In the genomic region with DNA sequence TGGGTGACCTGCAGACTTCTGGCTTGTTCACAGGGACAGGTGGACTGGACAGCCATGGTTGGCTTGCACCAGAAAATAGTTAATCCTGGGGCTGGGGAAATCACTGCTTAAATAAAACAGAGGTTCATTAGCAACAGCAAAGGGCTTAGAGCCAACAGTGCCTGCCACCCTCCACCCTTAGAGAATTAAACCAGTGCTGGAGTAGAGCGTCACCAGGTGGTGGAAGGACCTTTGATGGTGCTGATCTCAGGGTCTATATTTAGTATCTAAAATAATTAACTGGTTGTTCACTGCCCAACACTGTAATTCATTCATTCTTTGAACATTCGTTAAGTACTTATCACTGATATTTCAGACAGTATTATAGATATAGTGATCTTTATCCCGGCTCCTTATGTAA, we compare ENCODE assay signal across 34 cellular contexts. TPM values are rescaled to one million over a fixed set of nuclear protein-coding genes. Genes with fewer than 3 reads are reported as not detected.
DNase-seq lines count a peak whose midpoint lies in the region; ATAC-seq, FAIRE-seq and TF ChIP-seq lines count a peak whose summit lies in the region.
"Had no signal": no experiment of that assay in that cellular context is flagged by ENCODE, and none has a peak within 500 bp of the region (broad histone marks: within the 10 kb centered on the region; RNA-seq: fewer than 3 reads in every experiment).

No MANE protein-coding gene starts in this region.

- H3K27me3 Mint-ChIP-seq in activated CD8-positive, alpha-beta T cell treated with anti-CD3 and anti-CD28 coated beads for 36 hours, result no peaks in the 10 kb centered on the region
- peaks cover 30% of the 10 kb centered on the region for H3K27me3 Mint-ChIP-seq in activated CD8-positive, alpha-beta T cell treated with anti-CD3 and anti-CD28 coated beads, Interleukin-2, amount 10 ng/mL, durations not matched to agents 7 days and 5 days (ENCODE audit: low read depth)
- H3K27me3 Mint-ChIP-seq: activated naive CD8-positive, alpha-beta T cell treated with anti-CD3 and anti-CD28 coated beads, Interleukin-2, amount 50 U/mL, for 24 hours; activated T-cell treated with anti-CD3 and anti-CD28 coated beads, Interleukin-2, amount 50 U/mL, for 24 hours had no signal

- BruUV-seq in K562 (replicated peaks; lab: Mats Ljungman, UMichigan), result no TSS peak

- peaks cover 5% of the 10 kb centered on the region; the same call in 1 of the 2 replicates for H4K20me1 ChIP-seq in K562 (replicated peaks; ENCODE audit: control insufficient read depth, insufficient read depth, low read length)

- H3K9me1 ChIP-seq in K562 (ENCODE audit: control insufficient read depth, insufficient read depth, low read length), result no peaks in the 10 kb centered on the region

- FAIRE-seq in K562 (lab: Jason Lieb, UNC), result no peak
- FAIRE-seq: astrocyte, GM12892, H54 had no signal

- POLR2A ChIA-PET in activated CD8-positive, alpha-beta T cell treated with anti-CD3 and anti-CD28 coated beads for 36 hours (lab: Charles Lee), result no interaction called here
- POLR2A ChIA-PET in activated CD8-positive, alpha-beta T cell treated with anti-CD3 and anti-CD28 coated beads, Interleukin-2, amount 10 ng/mL, durations not matched to agents 7 days and 5 days (lab: Charles Lee), result no interaction called here
- POLR2A ChIA-PET in K562 (lab: Yijun Ruan, JAX), result interaction anchor here (0.8 kb wide), 1 partner anchor 274 kb away, joined by 3 read pairs; the partner anchor contains the start of gene NDUFV3

- H3K9ac ChIP-seq in K562 (ENCODE audit: insufficient read depth in 1 of 2, low read depth in 2 of 2, low read length in 2 of 2), result no peak overlapping the region

- H3K36me3 ChIP-seq in K562 (ENCODE audit: control insufficient read depth, insufficient read depth, low read length), result no peaks in the 10 kb centered on the region
- H3K36me3 ChIP-seq: esophagus muscularis mucosa, heart right ventricle, SJCRH30, stomach, thyroid gland, vagina had no signal

- H3K9me3 ChIP-seq in K562 (replicated peaks; ENCODE audit: control insufficient read depth, insufficient read depth, low read depth, low read length), result no peaks in the 10 kb centered on the region
- H3K9me3 ChIP-seq: esophagus muscularis mucosa, heart right ventricle, SJCRH30, stomach, thyroid gland, vagina had no signal

- no peak overlapping the region for H3K4me3 ChIP-seq in K562
- H3K4me3 ChIP-seq: esophagus muscularis mucosa, heart right ventricle, SJCRH30, stomach, thyroid gland, vagina had no signal

- no peaks in the 10 kb centered on the region for H3K36me3 Mint-ChIP-seq in activated CD8-positive, alpha-beta T cell treated with anti-CD3 and anti-CD28 coated beads for 36 hours (ENCODE audit: low read depth)
- no peaks in the 10 kb centered on the region for H3K36me3 Mint-ChIP-seq in activated CD8-positive, alpha-beta T cell treated with anti-CD3 and anti-CD28 coated beads, Interleukin-2, amount 10 ng/mL, durations not matched to agents 7 days and 5 days (ENCODE audit: low read depth)
- H3K36me3 Mint-ChIP-seq: CD4-positive, alpha-beta memory T cell; mesothelial cell of epicardium had no signal

- peak in 1 of 2 experiments; percentile 44; a peak in 2 of 4 replicates for TF ChIP-seq RAD21 in K562 (CRISPR knock-in tag; conservative IDR thresholded peaks at IDR 0.05 in 1 of 2, IDR thresholded peaks at IDR 0.05 in 1 of 2)

- H3K79me2 ChIP-seq in K562 (ENCODE audit: control insufficient read depth, insufficient read depth, low read length), result no peaks in the 10 kb centered on the region

- no peak overlapping the region for H3K4me2 ChIP-seq in K562 (ENCODE audit: insufficient read depth, low read length)

- in situ Hi-C loops in K562 (cut with MboI), result no loop called here

- ATAC-seq in activated CD8-positive, alpha-beta T cell treated with anti-CD3 and anti-CD28 coated beads for 36 hours, result no peak
- no peak for ATAC-seq in activated CD8-positive, alpha-beta T cell treated with anti-CD3 and anti-CD28 coated beads, Interleukin-2, amount 10 ng/mL, durations not matched to agents 7 days and 5 days
- ATAC-seq in K562 (no peak), sciatic nerve (no peak), HG03520 (IDR thresholded peaks at IDR 0.05; ENCODE audit: unreplicated experiment) (no peak), HG02759 (IDR thresholded peaks at IDR 0.05; ENCODE audit: unreplicated experiment) (no peak)
- ATAC-seq: activated naive CD8-positive, alpha-beta T cell treated with anti-CD3 and anti-CD28 coated beads, Interleukin-2, amount 50 U/mL, for 24 hours; heart right ventricle; right cardiac atrium had no signal

- CTCF ChIA-PET in activated CD8-positive, alpha-beta T cell treated with anti-CD3 and anti-CD28 coated beads for 36 hours (lab: Charles Lee), result interaction anchor here (1.6 kb wide), 1 partner anchor 15 kb away, joined by 3 read pairs; no protein-coding TSS in a partner anchor
- CTCF ChIA-PET in activated CD8-positive, alpha-beta T cell treated with anti-CD3 and anti-CD28 coated beads, Interleukin-2, amount 10 ng/mL, durations not matched to agents 7 days and 5 days (lab: Charles Lee), result interaction anchor here (0.6 kb wide), 1 partner anchor 213 kb away, joined by 3 read pairs; no protein-coding TSS in a partner anchor
- CTCF ChIA-PET in K562 (lab: Yijun Ruan, JAX; ENCODE audit: low intra/inter-chr PET ratio), result no interaction called here

- DNase-seq in activated CD8-positive, alpha-beta T cell treated with anti-CD3 and anti-CD28 coated beads for 36 hours, result peak; percentile 11
- DNase-seq in activated CD8-positive, alpha-beta T cell treated with anti-CD3 and anti-CD28 coated beads, Interleukin-2, amount 10 ng/mL, durations not matched to agents 7 days and 5 days, result no peak
- peak; percentile 21 for DNase-seq in NCI-H1694 (lab: John Stamatoyannopoulos, UW)
- peak in 1 of 4 experiments; percentile 18 for DNase-seq in K562 (ENCODE audit: extremely low read depth in 1 of 4, low spot score in 3 of 4)
- peak; percentile 25 for DNase-seq in sciatic nerve (ENCODE audit: low spot score)
- no peak for DNase-seq in NCI-H2029 treated with DMSO at 0.1 percent for 48 hours (lab: John Stamatoyannopoulos, UW)
- DNase-seq: activated CD4-positive, alpha-beta T cell treated with anti-CD3 and anti-CD28 coated beads, Interleukin-2, amount 10 ng/mL, durations not matched to agents 7 days and 5 days; activated effector memory CD4-positive, alpha-beta T cell treated with anti-CD3 and anti-CD28 coated beads, Interleukin-2, amount 50 U/mL, for 16 hours; activated naive CD8-positive, alpha-beta T cell treated with anti-CD3 and anti-CD28 coated beads, Interleukin-2, amount 50 U/mL, for 24 hours; activated T-cell treated with anti-CD3 and anti-CD28 coated beads, Interleukin-2, amount 50 U/mL, for 24 hours; CD4-positive, alpha-beta memory T cell; foreskin fibroblast; heart right ventricle; NCI-H1048; NCI-H2029; NCI-H524 treated with DMSO at 0.1 percent for 48 hours; SJCRH30; stimulated activated CD4-positive, alpha-beta T cell treated with anti-CD3 and anti-CD28 coated beads, Interleukin-12 subunit alpha, Interleukin-12 subunit beta, amount 100 ng/mL, for 4 hours; stimulated activated CD4-positive, alpha-beta T cell treated with anti-CD3 and anti-CD28 coated beads, Interleukin-4, amount 100 ng/mL, for 1 hour; stomach; T-helper 9 cell; thyroid gland had no signal

- no peak overlapping the region for H3K27ac ChIP-seq in K562 (ENCODE audit: extremely low read depth, low read depth, low read length)
- H3K27ac ChIP-seq: esophagus muscularis mucosa, heart right ventricle, SJCRH30, stomach, thyroid gland, vagina, VCaP had no signal

- H3K27me3 ChIP-seq in K562 (ENCODE audit: control insufficient read depth in 2 of 2, insufficient read depth in 2 of 2, low read length in 2 of 2), result peaks cover 40 to 77% of the 10 kb centered on the region in 2 experiments
- H3K27me3 ChIP-seq: thyroid gland, vagina had no signal

- H3K9me3 Mint-ChIP-seq in activated CD8-positive, alpha-beta T cell treated with anti-CD3 and anti-CD28 coated beads for 36 hours, result no peaks in the 10 kb centered on the region
- no peaks in the 10 kb centered on the region for H3K9me3 Mint-ChIP-seq in activated CD8-positive, alpha-beta T cell treated with anti-CD3 and anti-CD28 coated beads, Interleukin-2, amount 10 ng/mL, durations not matched to agents 7 days and 5 days (ENCODE audit: insufficient read depth)
- H3K9me3 Mint-ChIP-seq: activated CD4-positive, alpha-beta T cell treated with anti-CD3 and anti-CD28 coated beads, Interleukin-2, amount 10 ng/mL, durations not matched to agents 7 days and 5 days; activated naive CD8-positive, alpha-beta T cell treated with anti-CD3 and anti-CD28 coated beads, Interleukin-2, amount 50 U/mL, for 24 hours; activated T-cell treated with anti-CD3 and anti-CD28 coated beads, Interleukin-2, amount 50 U/mL, for 24 hours; CD4-positive, alpha-beta memory T cell; dendritic cell treated with granulocyte-macrophage colony-stimulating factor and Interleukin-4, amounts not matched to agents 40 ng/mL and 50 ng/mL, for 4 days had no signal

- TF ChIP-seq CTCF in activated CD8-positive, alpha-beta T cell treated with anti-CD3 and anti-CD28 coated beads for 36 hours (IDR thresholded peaks at IDR 0.05), result no peak
- TF ChIP-seq CTCF in K562 (IDR thresholded peaks at IDR 0.05 in 2 of 3, conservative IDR thresholded peaks at IDR 0.05 in 1 of 3; ENCODE audit: insufficient read depth in 2 of 3, low read depth in 1 of 3, low read length in 3 of 3), result peak in 2 of 3 experiments; percentile 11 to 46; a peak in 3 of 6 replicates

- no peak for TF ChIP-seq EP300 in K562 (IDR thresholded peaks at IDR 0.05; ENCODE audit: low read length)

- peaks cover 3 to 18% of the 10 kb centered on the region in 2 experiments; a peak in 3 of 5 replicates for H3K4me1 ChIP-seq in K562 (replicated peaks in 1 of 2; ENCODE audit: control insufficient read depth in 2 of 2, insufficient read depth in 2 of 2, low read length in 2 of 2)
- H3K4me1 ChIP-seq: SJCRH30, vagina had no signal

- no peak overlapping the region for H3K27ac Mint-ChIP-seq in activated CD8-positive, alpha-beta T cell treated with anti-CD3 and anti-CD28 coated beads for 36 hours
- H3K27ac Mint-ChIP-seq in activated CD8-positive, alpha-beta T cell treated with anti-CD3 and anti-CD28 coated beads, Interleukin-2, amount 10 ng/mL, durations not matched to agents 7 days and 5 days, result no peak overlapping the region
- H3K27ac Mint-ChIP-seq: activated CD4-positive, alpha-beta T cell treated with anti-CD3 and anti-CD28 coated beads, Interleukin-2, amount 10 ng/mL, durations not matched to agents 7 days and 5 days; activated naive CD8-positive, alpha-beta T cell treated with anti-CD3 and anti-CD28 coated beads, Interleukin-2, amount 50 U/mL, for 24 hours; activated T-cell treated with anti-CD3 and anti-CD28 coated beads, Interleukin-2, amount 50 U/mL, for 24 hours; dendritic cell treated with granulocyte-macrophage colony-stimulating factor and Interleukin-4, amounts not matched to agents 40 ng/mL and 50 ng/mL, for 4 days; mesothelial cell of epicardium had no signal

- intact Hi-C loops in activated CD8-positive, alpha-beta T cell treated with anti-CD3 and anti-CD28 coated beads for 36 hours (cut with micrococcal nuclease), result no loop called here
- intact Hi-C loops in K562 (cut with micrococcal nuclease), result loop anchor here (1.0 kb wide), 1 partner anchor 78 kb away; no protein-coding TSS in a partner anchor
- intact Hi-C loops in sciatic nerve (cut with DNase I), result no loop called here

- no peak overlapping the region for H2AFZ ChIP-seq in K562 (ENCODE audit: low read depth, low read length)

- no peak overlapping the region for H3K4me3 Mint-ChIP-seq in activated CD8-positive, alpha-beta T cell treated with anti-CD3 and anti-CD28 coated beads for 36 hours
- H3K4me3 Mint-ChIP-seq in activated CD8-positive, alpha-beta T cell treated with anti-CD3 and anti-CD28 coated beads, Interleukin-2, amount 10 ng/mL, durations not matched to agents 7 days and 5 days, result no peak overlapping the region
- H3K4me3 Mint-ChIP-seq: activated CD4-positive, alpha-beta T cell treated with anti-CD3 and anti-CD28 coated beads, Interleukin-2, amount 10 ng/mL, durations not matched to agents 7 days and 5 days; activated naive CD8-positive, alpha-beta T cell treated with anti-CD3 and anti-CD28 coated beads, Interleukin-2, amount 50 U/mL, for 24 hours; activated T-cell treated with anti-CD3 and anti-CD28 coated beads, Interleukin-2, amount 50 U/mL, for 24 hours; dendritic cell treated with granulocyte-macrophage colony-stimulating factor and Interleukin-4, amounts not matched to agents 40 ng/mL and 50 ng/mL, for 4 days; mesothelial cell of epicardium had no signal

- no peaks in the 10 kb centered on the region for H3K4me1 Mint-ChIP-seq in activated CD8-positive, alpha-beta T cell treated with anti-CD3 and anti-CD28 coated beads for 36 hours (ENCODE audit: low read depth)
- no peaks in the 10 kb centered on the region for H3K4me1 Mint-ChIP-seq in activated CD8-positive, alpha-beta T cell treated with anti-CD3 and anti-CD28 coated beads, Interleukin-2, amount 10 ng/mL, durations not matched to agents 7 days and 5 days (ENCODE audit: low read depth)
- H3K4me1 Mint-ChIP-seq: activated CD4-positive, alpha-beta T cell treated with anti-CD3 and anti-CD28 coated beads, Interleukin-2, amount 10 ng/mL, durations not matched to agents 7 days and 5 days; activated naive CD8-positive, alpha-beta T cell treated with anti-CD3 and anti-CD28 coated beads, Interleukin-2, amount 50 U/mL, for 24 hours had no signal

- TF ChIP-seq POLR2A in K562 (conservative IDR thresholded peaks at IDR 0.05), result no peak

- 2% methylated on average over 3 of the region's 3 CpGs for WGBS in K562 (ENCODE audit: insufficient coverage, low coverage, missing lambda C conversion rate)

RNA-seq across cellular contexts. Expression of gene PDE9A, which starts 34.7 kb away (rescaled TPM):
- total RNA-seq in activated CD8-positive, alpha-beta T cell treated with anti-CD3 and anti-CD28 coated beads for 36 hours, result 10 to 100 TPM; 11.1 to 11.5 TPM
- total RNA-seq in activated CD8-positive, alpha-beta T cell treated with anti-CD3 and anti-CD28 coated beads, Interleukin-2, amount 10 ng/mL, durations not matched to agents 7 days and 5 days, result 10 to 100 TPM in 1 of 2 experiments, 1 to 10 TPM in 1; 8.3 to 10.8 TPM
- 0.12 and 0.63 TPM in 2 replicates for total RNA-seq in K562 (2011; cell fraction: chromatin; rRNA removed; ENCODE audit: low replicate concordance)
- 0.92 TPM in 1 of 2 replicates, not detected in the other for total RNA-seq in K562 (2011; cell fraction: nucleolus; rRNA removed)
- not detected in 2 replicates for total RNA-seq in K562 (2011; cell fraction: nucleoplasm; rRNA removed)
- total RNA-seq in K562 (2014; rRNA removed) (not detected in 2 replicates), K562 (2014; rRNA removed; fragmentation: Illumina TruSeq; extraction: Trizol) (not detected in 2 replicates), K562 (2015; rRNA removed; fragmentation: Illumina TruSeq; extraction: Trizol) (not detected in 2 replicates), K562 (2021) (0.27 TPM in 1 of 2 replicates, not detected in the other), sciatic nerve (32.6 TPM)
- polyA plus RNA-seq in K562 (2011; rRNA removed) (0.07 TPM in 1 of 2 replicates, not detected in the other), K562 (2014; fragmentation: Illumina TruSeq; extraction: Trizol) (not detected in 2 replicates), K562 (2014; fragmentation: Nextera tagmentation; extraction: Ambion mirVana) (not detected), K562 (2014; rRNA removed) (not detected in 2 replicates)
- 0.13 TPM in 1 of 2 replicates, not detected in the other for polyA plus RNA-seq in K562 (2011; cell fraction: cytosol; rRNA removed)
- 0.15 TPM in 1 of 2 replicates, not detected in the other for polyA plus RNA-seq in K562 (2011; cell fraction: nucleus; rRNA removed)
- polyA plus RNA-seq in K562 (2012), result not detected in 2 replicates
- not detected in 2 replicates for polyA minus RNA-seq in K562 (2011; rRNA and poly(A)+ RNA removed)
- polyA minus RNA-seq in K562 (2011; cell fraction: cytosol; rRNA and poly(A)+ RNA removed), result not detected in 2 replicates
- not detected in 2 replicates for polyA minus RNA-seq in K562 (2011; cell fraction: nucleus; rRNA and poly(A)+ RNA removed)
- total RNA-seq: RPMI7951 had no signal

Comparison
In these comparisons a context has a peak if more than half of its experiments do, and no peak if none do; other contexts are left out.
1. DNase-seq: peak in activated CD8-positive, alpha-beta T cell treated with anti-CD3 and anti-CD28 coated beads for 36 hours (single experiment), NCI-H1694 (single experiment) and sciatic nerve (single experiment); none in activated CD8-positive, alpha-beta T cell treated with anti-CD3 and anti-CD28 coated beads, Interleukin-2, amount 10 ng/mL, durations not matched to agents 7 days and 5 days (single experiment) and NCI-H2029 treated with DMSO at 0.1 percent for 48 hours (single experiment).
2. RNA of gene PDE9A, which starts 34.7 kb away (total RNA-seq): 32.6 TPM in sciatic nerve (single experiment), 11.1 to 11.5 TPM in activated CD8-positive, alpha-beta T cell treated with anti-CD3 and anti-CD28 coated beads for 36 hours and 8.3 to 10.8 TPM in activated CD8-positive, alpha-beta T cell treated with anti-CD3 and anti-CD28 coated beads, Interleukin-2, amount 10 ng/mL, durations not matched to agents 7 days and 5 days; 0.12 to 0.92 TPM in K562; every median in the first group is over 4 times any median in the second.